Comparison of ENCODE assay signal across 9 cellular contexts in the genomic region with DNA sequence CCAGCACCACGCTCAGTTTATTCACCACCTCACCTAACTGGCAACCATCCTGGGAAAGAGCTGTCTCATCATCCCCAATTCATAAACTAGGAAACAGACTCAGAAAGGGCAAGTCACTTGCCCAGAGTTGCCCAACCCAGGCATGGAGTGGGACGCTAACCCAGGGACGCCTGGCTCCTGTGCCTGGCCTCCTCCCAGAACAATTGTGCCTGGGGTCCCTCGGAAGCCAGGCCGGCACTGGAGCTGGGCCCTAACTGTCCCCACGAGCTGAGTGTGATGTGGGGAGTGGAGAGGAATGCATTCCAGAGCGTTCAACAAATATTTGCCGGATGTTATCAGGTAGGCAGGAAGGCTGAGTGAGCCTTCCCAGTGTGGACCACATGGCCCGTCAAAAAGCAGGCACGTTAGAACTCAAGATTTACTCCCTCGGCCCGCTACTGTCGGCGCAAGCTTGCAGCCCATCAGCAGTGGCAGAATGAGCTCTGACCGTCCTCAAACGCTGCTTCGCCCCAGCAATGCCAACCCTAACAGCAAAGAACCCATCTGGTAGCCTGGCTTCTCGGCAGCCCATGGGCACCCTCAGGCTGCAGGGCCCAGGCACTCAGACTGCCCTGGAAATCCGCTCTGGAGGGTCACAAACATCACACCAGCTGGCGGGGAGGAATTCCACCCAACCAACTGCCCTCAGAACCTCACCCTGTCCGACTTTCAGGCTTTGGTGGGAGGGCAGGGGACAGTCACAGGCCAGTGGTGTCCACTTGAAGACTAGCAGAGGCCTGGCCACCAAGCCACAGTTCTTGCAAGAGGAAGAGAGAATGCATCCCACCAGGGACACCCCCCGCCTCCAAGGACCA. TPM values are rescaled to one million over a fixed set of nuclear protein-coding genes. Genes with fewer than 3 reads are reported as not detected.
DNase-seq lines count a peak whose midpoint lies in the region; ATAC-seq, FAIRE-seq and TF ChIP-seq lines count a peak whose summit lies in the region.
"Had no signal": no experiment of that assay in that cellular context is flagged by ENCODE, and none has a peak within 500 bp of the region (broad histone marks: within the 10 kb centered on the region; RNA-seq: fewer than 3 reads in every experiment).

No MANE protein-coding gene starts in this region.

- no peak for DNase-seq in HTR-8/SVneo (ENCODE audit: insufficient read length, low spot score)
- peak in 2 of 7 donors; percentile 66 to 67 for DNase-seq in adrenal gland
- DNase-seq in islet precursor cell = peak; percentile 70
- DNase-seq in spleen = no peak
- no peak for DNase-seq in GM13977 (ENCODE audit: low spot score)
- DNase-seq in Karpas-422 = no peak
- DNase-seq: KBM-7 had no signal

- FAIRE-seq in HTR-8/SVneo (lab: Jason Lieb, UNC) = peak; percentile 4

- peaks cover 0 to 10% of the 10 kb centered on the region in 2 donors for H3K36me3 ChIP-seq in adrenal gland (replicated peaks in 1 of 2)
- H3K36me3 ChIP-seq in spleen = peaks cover 0 to 65% (median 19%) of the 10 kb centered on the region in 6 donors
- H3K36me3 ChIP-seq in Karpas-422 (ENCODE audit: insufficient read depth, low read length) = no peaks in the 10 kb centered on the region; the same call in 1 of the 2 replicates

- H3K4me1 ChIP-seq in adrenal gland (replicated peaks in 1 of 2) (peaks cover 64 to 80% of the 10 kb centered on the region in 2 donors), spleen (peaks cover 80 to 100% (median 96%) of the 10 kb centered on the region in 6 donors), Karpas-422 (ENCODE audit: low read length) (peaks cover 7% of the 10 kb centered on the region; the same call in 1 of the 2 replicates)

- no peaks in the 10 kb centered on the region for H3K27me3 ChIP-seq in adrenal gland
- no peaks in the 10 kb centered on the region for H3K27me3 ChIP-seq in spleen (replicated peaks in 1 of 7)
- no peaks in the 10 kb centered on the region for H3K27me3 ChIP-seq in Karpas-422 (ENCODE audit: low read length)

- H3K9me3 ChIP-seq in adrenal gland (replicated peaks in 1 of 3) (no peaks in the 10 kb centered on the region), spleen (no peaks in the 10 kb centered on the region), Karpas-422 (ENCODE audit: low read length) (no peaks in the 10 kb centered on the region)

- WGBS in adrenal gland, 4 donors = 28 to 40% (median 31%) methylated on average over 12 to 22 of the region's 22 CpGs
- WGBS in spleen, 5 donors = 50 to 70% (median 64%) methylated on average over 19 to 22 of the region's 22 CpGs

- ATAC-seq in GM21423 (IDR thresholded peaks at IDR 0.05; ENCODE audit: unreplicated experiment) (no peak), HG02610 (IDR thresholded peaks at IDR 0.05; ENCODE audit: unreplicated experiment) (no peak)

- in situ Hi-C loops in GM13977 (cut with MboI; ENCODE audit: low pct_unique_long_range_greater_than_20kb, low sequenced_read_pairs, unreplicated experiment) = no loop called here

- peak in 1 of 2 donors; percentile 14 for TF ChIP-seq POLR2A in adrenal gland (IDR thresholded peaks at IDR 0.05)
- TF ChIP-seq POLR2A in spleen (IDR thresholded peaks at IDR 0.05) = no peak

- H3K4me3 ChIP-seq in adrenal gland = no peak overlapping the region
- H3K4me3 ChIP-seq in spleen = peak overlapping the region in 1 of 8 donors; percentile 28
- H3K4me3 ChIP-seq in Karpas-422 (ENCODE audit: low read length) = no peak overlapping the region

- H3K9me2 ChIP-seq in Karpas-422 (replicated peaks; ENCODE audit: insufficient read depth, low read length) = no peaks in the 10 kb centered on the region

- no peak overlapping the region for H3K9ac ChIP-seq in Karpas-422 (ENCODE audit: low read length)

- peaks cover 93% of the 10 kb centered on the region for H3K79me2 ChIP-seq in Karpas-422 (ENCODE audit: low read length)

- peaks cover 38% of the 10 kb centered on the region for H4K20me1 ChIP-seq in Karpas-422 (ENCODE audit: insufficient read depth, low read depth, low read length)

- intact Hi-C loops in adrenal gland (cut with DNase I) = no loop called here
- intact Hi-C loops in spleen (cut with DNase I; ENCODE audit: low total_unique reads) = no loop called here

- no peak overlapping the region for H3K4me2 ChIP-seq in Karpas-422 (ENCODE audit: low read depth, low read length, poor library complexity, severe bottlenecking)

- no peak overlapping the region for H2AFZ ChIP-seq in Karpas-422 (ENCODE audit: low read length)

- no peak for TF ChIP-seq CTCF in adrenal gland (IDR thresholded peaks at IDR 0.05)
- TF ChIP-seq CTCF in spleen (IDR thresholded peaks at IDR 0.05 in 8 of 11, conservative IDR thresholded peaks at IDR 0.05 in 3 of 11) = no peak
- TF ChIP-seq CTCF in GM13977 (IDR thresholded peaks at IDR 0.05; ENCODE audit: extremely low read depth, insufficient read depth, missing control alignments) = no peak

- H3K27ac ChIP-seq in adrenal gland (peak overlapping the region; percentile 75 to 98 (median 87)), spleen (peak overlapping the region; percentile 61 to 100 (median 84)), Karpas-422 (ENCODE audit: low read length) (no peak overlapping the region)

RNA-seq across cellular contexts. Expression of a gene that starts 35.6 kb away (rescaled TPM):
- 100 to 1,000 TPM; 294 to 427 (median 369) TPM for total RNA-seq in adrenal gland
- 100 to 1,000 TPM in 2 of 3 donors, 10 to 100 TPM in 1; 96.2 to 164 (median 133) TPM for polyA plus RNA-seq in adrenal gland
- 1,000 to 10,000 TPM in 4 of 7 donors, 100 to 1,000 TPM in 3; 575 to 1,376 (median 1,013) TPM for total RNA-seq in spleen
- 100 to 1,000 TPM in 1 of 3 donors, 10 to 100 TPM in 2; 59.8 to 166 (median 71.1) TPM for polyA plus RNA-seq in spleen
- 57.5 and 95.1 TPM in 2 replicates for total RNA-seq in Karpas-422 (2014; rRNA removed; shearing (Covaris generic); ENCODE audit: low replicate concordance)
